ENCODE assay signal across 27 cellular contexts in genomic region chr5:154842689-154843530, GRCh38. TPM values are rescaled to one million over a fixed set of nuclear protein-coding genes. Genes with fewer than 3 reads are reported as not detected.
"Had no signal": no experiment of that assay in that cellular context is flagged by ENCODE, and none has a peak within 500 bp of the region (broad histone marks: within the 10 kb centered on the region; RNA-seq: fewer than 3 reads in every experiment).

No MANE protein-coding gene starts in this region.

- H3K27me3 ChIP-seq: adrenal gland, ascending aorta, brain microvascular endothelial cell, left lung had no signal

- ATAC-seq: activated CD4-positive, CD25-positive, alpha-beta regulatory T cell treated with anti-CD3 and anti-CD28 coated beads, Interleukin-2, amount 50 U/mL, for 24 hours; activated CD8-positive, alpha-beta memory T cell treated with anti-CD3 and anti-CD28 coated beads, Interleukin-2, amount 10 ng/mL, durations not matched to agents 7 days and 5 days; activated CD8-positive, alpha-beta T cell treated with anti-CD3 and anti-CD28 coated beads for 36 hours; esophagus mucosa; left lung; naive thymus-derived CD8-positive, alpha-beta T cell had no signal

- H3K4me3 Mint-ChIP-seq: activated CD4-positive, alpha-beta T cell treated with anti-CD3 and anti-CD28 coated beads, Interleukin-2, amount 10 ng/mL, durations not matched to agents 7 days and 5 days; activated CD8-positive, alpha-beta memory T cell treated with anti-CD3 and anti-CD28 coated beads, Interleukin-2, amount 10 ng/mL, durations not matched to agents 7 days and 5 days; activated CD8-positive, alpha-beta T cell treated with anti-CD3 and anti-CD28 coated beads for 36 hours; activated naive CD4-positive, alpha-beta T cell treated with anti-CD3 and anti-CD28 coated beads, Interleukin-2, amount 50 U/mL, for 24 hours; mesothelial cell of epicardium; naive thymus-derived CD8-positive, alpha-beta T cell; T-helper 1 cell treated with Interleukin-12 subunit alpha and Interleukin-12 subunit beta and Interleukin-4 antibody, amounts not matched to agents 30 μg/mL and 1 μg/mL, for 36 hours had no signal

- H3K4me1 Mint-ChIP-seq: activated CD8-positive, alpha-beta memory T cell treated with anti-CD3 and anti-CD28 coated beads, Interleukin-2, amount 10 ng/mL, durations not matched to agents 7 days and 5 days; activated naive CD4-positive, alpha-beta T cell treated with anti-CD3 and anti-CD28 coated beads, Interleukin-2, amount 50 U/mL, for 24 hours had no signal

- FAIRE-seq: endothelial cell of umbilical vein had no signal

- H3K4me1 ChIP-seq: ascending aorta, prostate gland had no signal

- H3K27ac ChIP-seq: adrenal gland, ascending aorta, brain microvascular endothelial cell, left lung, prostate gland had no signal

- H3K9me3 ChIP-seq: adrenal gland, ascending aorta, left lung, prostate gland had no signal

- H3K36me3 Mint-ChIP-seq: activated naive CD4-positive, alpha-beta T cell treated with anti-CD3 and anti-CD28 coated beads, Interleukin-2, amount 50 U/mL, for 24 hours; naive thymus-derived CD8-positive, alpha-beta T cell had no signal

- H3K27ac Mint-ChIP-seq: activated CD8-positive, alpha-beta memory T cell treated with anti-CD3 and anti-CD28 coated beads, Interleukin-2, amount 10 ng/mL, durations not matched to agents 7 days and 5 days; activated CD8-positive, alpha-beta T cell treated with anti-CD3 and anti-CD28 coated beads for 36 hours; activated naive CD4-positive, alpha-beta T cell treated with anti-CD3 and anti-CD28 coated beads, Interleukin-2, amount 50 U/mL, for 24 hours; mesothelial cell of epicardium; naive thymus-derived CD8-positive, alpha-beta T cell; T-helper 1 cell treated with Interleukin-12 subunit alpha and Interleukin-12 subunit beta and Interleukin-4 antibody, amounts not matched to agents 30 μg/mL and 1 μg/mL, for 36 hours had no signal

- H3K36me3 ChIP-seq: ascending aorta, brain microvascular endothelial cell, left lung, prostate gland had no signal

- H3K4me3 ChIP-seq: adrenal gland, ascending aorta, left lung, lung, prostate gland had no signal

- H3K9me3 Mint-ChIP-seq: activated CD4-positive, alpha-beta T cell treated with anti-CD3 and anti-CD28 coated beads, Interleukin-2, amount 10 ng/mL, durations not matched to agents 7 days and 5 days; activated CD8-positive, alpha-beta T cell treated with anti-CD3 and anti-CD28 coated beads for 36 hours; activated naive CD4-positive, alpha-beta T cell treated with anti-CD3 and anti-CD28 coated beads, Interleukin-2, amount 50 U/mL, for 24 hours; mesothelial cell of epicardium; naive thymus-derived CD8-positive, alpha-beta T cell; T-helper 1 cell treated with Interleukin-12 subunit alpha and Interleukin-12 subunit beta and Interleukin-4 antibody, amounts not matched to agents 30 μg/mL and 1 μg/mL, for 36 hours had no signal

- DNase-seq: activated CD4-positive, alpha-beta T cell treated with anti-CD3 and anti-CD28 coated beads, Interleukin-2, amount 10 ng/mL, durations not matched to agents 7 days and 5 days; activated CD8-positive, alpha-beta memory T cell treated with anti-CD3 and anti-CD28 coated beads, Interleukin-2, amount 10 ng/mL, durations not matched to agents 7 days and 5 days; activated CD8-positive, alpha-beta T cell treated with anti-CD3 and anti-CD28 coated beads for 36 hours; activated gamma-delta T cell treated with Interleukin-2 at 50 U/mL for 16 hours; activated T-cell treated with anti-CD3 and anti-CD28 coated beads for 4 hours; adrenal gland; brain microvascular endothelial cell; caudate nucleus; effector memory CD4-positive, alpha-beta T cell; foreskin melanocyte; glutamatergic neuron; hippocampal formation; kidney glomerular epithelial cell; left lung; naive thymus-derived CD8-positive, alpha-beta T cell; stimulated activated CD4-positive, alpha-beta T cell treated with anti-CD3 and anti-CD28 coated beads, Interleukin-4, amount 100 ng/mL, for 24 hours; stimulated activated naive CD4-positive, alpha-beta T cell treated with Interleukin-2 at 50 U/mL for 16 hours; T1000 had no signal

- H3K27me3 Mint-ChIP-seq: activated CD4-positive, alpha-beta T cell treated with anti-CD3 and anti-CD28 coated beads, Interleukin-2, amount 10 ng/mL, durations not matched to agents 7 days and 5 days; activated CD8-positive, alpha-beta memory T cell treated with anti-CD3 and anti-CD28 coated beads, Interleukin-2, amount 10 ng/mL, durations not matched to agents 7 days and 5 days; activated CD8-positive, alpha-beta T cell treated with anti-CD3 and anti-CD28 coated beads for 36 hours; activated naive CD4-positive, alpha-beta T cell treated with anti-CD3 and anti-CD28 coated beads, Interleukin-2, amount 50 U/mL, for 24 hours; naive thymus-derived CD8-positive, alpha-beta T cell had no signal

RNA-seq across cellular contexts. Expression of gene FAXDC2, which starts 7.5 kb away (rescaled TPM):
- total RNA-seq: activated CD4-positive, alpha-beta T cell treated with anti-CD3 and anti-CD28 coated beads, Interleukin-2, amount 10 ng/mL, durations not matched to agents 7 days and 5 days; activated CD8-positive, alpha-beta memory T cell treated with anti-CD3 and anti-CD28 coated beads, Interleukin-2, amount 10 ng/mL, durations not matched to agents 7 days and 5 days; activated CD8-positive, alpha-beta T cell treated with anti-CD3 and anti-CD28 coated beads for 36 hours had no signal
